Comparison of ENCODE assay signal across 25 cellular contexts in the genomic region with DNA sequence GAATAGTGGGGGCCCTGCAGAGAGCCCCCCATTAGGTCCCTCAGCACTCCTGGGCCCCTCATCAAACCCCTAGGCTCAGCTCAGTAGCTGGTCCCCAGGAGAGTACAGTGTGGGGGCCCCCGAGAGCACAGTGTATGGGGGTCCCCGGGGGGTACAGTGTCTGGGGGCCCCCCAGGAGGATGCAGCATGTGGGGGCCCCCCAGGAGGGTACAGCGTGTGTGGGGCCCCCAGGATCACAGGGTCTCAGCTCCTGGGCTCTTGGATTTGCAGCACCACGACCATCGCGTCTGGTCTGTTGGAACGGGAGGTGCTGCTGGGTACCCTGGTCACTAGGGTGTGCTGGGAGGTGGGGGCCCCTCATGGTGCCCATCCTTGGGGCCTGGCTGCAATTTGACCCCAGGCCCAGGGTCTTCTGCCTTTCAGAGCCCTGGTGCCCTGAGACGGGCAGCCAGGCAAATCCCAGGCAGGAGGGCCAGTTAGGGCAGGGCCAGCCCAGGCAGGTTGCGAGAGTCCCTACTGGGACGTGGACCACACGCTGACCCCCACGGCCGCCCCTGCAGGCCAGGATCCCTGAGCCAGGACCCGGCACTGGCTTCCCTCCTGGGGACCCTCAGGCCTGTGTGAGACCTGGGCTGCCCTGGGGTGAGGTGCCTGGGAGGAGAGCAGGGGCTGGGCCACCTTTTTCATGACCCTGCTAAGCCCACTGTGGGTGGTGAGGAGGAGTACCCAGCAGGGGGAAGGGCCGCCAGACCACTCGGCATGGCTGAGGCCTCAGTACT. TPM values are rescaled to one million over a fixed set of nuclear protein-coding genes. Genes with fewer than 3 reads are reported as not detected.
"Had no signal": no experiment of that assay in that cellular context is flagged by ENCODE, and none has a peak within 500 bp of the region (broad histone marks: within the 10 kb centered on the region; RNA-seq: fewer than 3 reads in every experiment).

No MANE protein-coding gene starts in this region.

- H3K36me3 ChIP-seq: neural progenitor cell had no signal

- H2AFZ ChIP-seq: neural progenitor cell had no signal

- H3K4me2 ChIP-seq: neural progenitor cell had no signal

- H3K27me3 ChIP-seq: dorsolateral prefrontal cortex, esophagus muscularis mucosa, foreskin keratinocyte, gastroesophageal sphincter, heart right ventricle, left lung, neural progenitor cell, right atrium auricular region, sigmoid colon, suprapubic skin, transverse colon, vagina had no signal

- FAIRE-seq: endothelial cell of umbilical vein, islet of Langerhans had no signal

- ATAC-seq: foreskin keratinocyte; gastroesophageal sphincter; heart right ventricle; left cardiac atrium; naive thymus-derived CD4-positive, alpha-beta T cell had no signal

- H3K9me3 ChIP-seq: esophagus muscularis mucosa, gastroesophageal sphincter, heart right ventricle, left lung, prostate gland, right atrium auricular region, sigmoid colon, suprapubic skin, transverse colon, vagina had no signal

- DNase-seq: dorsolateral prefrontal cortex; effector memory CD4-positive, alpha-beta T cell; foreskin keratinocyte; heart right ventricle; hippocampal formation; left cardiac atrium; left lung; mesendoderm; midbrain; naive thymus-derived CD4-positive, alpha-beta T cell; nucleus accumbens; sigmoid colon; stimulated activated CD4-positive, alpha-beta T cell treated with anti-CD3 and anti-CD28 coated beads, Interleukin-2, amount 100 ng/mL, for 24 hours; stimulated activated CD4-positive, alpha-beta T cell treated with anti-CD3 and anti-CD28 coated beads, Interleukin-4, amount 100 ng/mL, for 24 hours; transverse colon had no signal

- H3K9ac ChIP-seq: neural progenitor cell had no signal

- H3K27ac ChIP-seq: foreskin keratinocyte, gastroesophageal sphincter, heart right ventricle, left lung, neural progenitor cell, prostate gland, right atrium auricular region, sigmoid colon, suprapubic skin, vagina had no signal

- H3K4me1 ChIP-seq: foreskin keratinocyte, neural progenitor cell, prostate gland, vagina had no signal

- H3K4me3 ChIP-seq: esophagus muscularis mucosa, gastroesophageal sphincter, heart right ventricle, left lung, neural progenitor cell, prostate gland, right atrium auricular region, sigmoid colon, suprapubic skin, transverse colon, vagina had no signal

RNA-seq across cellular contexts. Expression of a gene that starts 13.6 kb away (rescaled TPM):
- total RNA-seq: skeletal muscle tissue had no signal
- polyA plus RNA-seq: naive thymus-derived CD4-positive, alpha-beta T cell had no signal
